1 cellular context compared by ENCODE assay signal in genomic region chr17:60353773-60354172, GRCh38.
TF ChIP-seq lines count a peak whose summit lies in the region.

No MANE protein-coding gene starts in this region.

TF ChIP-seq in SK-N-SH, 30 proteins besides CTCF, POLR2A, EP300 and RAD21 (continued from another document):
- TF ChIP-seq GATA2 (CRISPR knock-in tag; IDR thresholded peaks at IDR 0.05) (no peak), YY1 (IDR thresholded peaks at IDR 0.05; ENCODE audit: low read depth) (no peak), NFIC (IDR thresholded peaks at IDR 0.05; ENCODE audit: borderline replicate concordance) (no peak), EZH2phosphoT487 (IDR thresholded peaks at IDR 0.05; ENCODE audit: borderline replicate concordance, low read depth) (no peak), ELF1 (IDR thresholded peaks at IDR 0.05) (no peak), CHD2 (IDR thresholded peaks at IDR 0.05; ENCODE audit: low read length, partially characterized antibody) (no peak), RCOR1 (IDR thresholded peaks at IDR 0.05; ENCODE audit: low read length) (no peak), MXI1 (IDR thresholded peaks at IDR 0.05; ENCODE audit: low read depth, low read length) (no peak), TEAD4 (IDR thresholded peaks at IDR 0.05; ENCODE audit: borderline replicate concordance, insufficient read depth) (no peak), REST (IDR thresholded peaks at IDR 0.05; ENCODE audit: low read depth, low read length) (no peak), SMC3 (IDR thresholded peaks at IDR 0.05; ENCODE audit: low read depth, low read length) (no peak), FOXJ3 (CRISPR knock-in tag; IDR thresholded peaks at IDR 0.05) (no peak)
- TF ChIP-seq, protein P1, sequence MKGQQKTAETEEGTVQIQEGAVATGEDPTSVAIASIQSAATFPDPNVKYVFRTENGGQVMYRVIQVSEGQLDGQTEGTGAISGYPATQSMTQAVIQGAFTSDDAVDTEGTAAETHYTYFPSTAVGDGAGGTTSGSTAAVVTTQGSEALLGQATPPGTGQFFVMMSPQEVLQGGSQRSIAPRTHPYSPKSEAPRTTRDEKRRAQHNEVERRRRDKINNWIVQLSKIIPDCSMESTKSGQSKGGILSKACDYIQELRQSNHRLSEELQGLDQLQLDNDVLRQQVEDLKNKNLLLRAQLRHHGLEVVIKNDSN (IDR thresholded peaks at IDR 0.05; ENCODE audit: borderline replicate concordance, low read depth) = no peak
